In the genomic region with DNA sequence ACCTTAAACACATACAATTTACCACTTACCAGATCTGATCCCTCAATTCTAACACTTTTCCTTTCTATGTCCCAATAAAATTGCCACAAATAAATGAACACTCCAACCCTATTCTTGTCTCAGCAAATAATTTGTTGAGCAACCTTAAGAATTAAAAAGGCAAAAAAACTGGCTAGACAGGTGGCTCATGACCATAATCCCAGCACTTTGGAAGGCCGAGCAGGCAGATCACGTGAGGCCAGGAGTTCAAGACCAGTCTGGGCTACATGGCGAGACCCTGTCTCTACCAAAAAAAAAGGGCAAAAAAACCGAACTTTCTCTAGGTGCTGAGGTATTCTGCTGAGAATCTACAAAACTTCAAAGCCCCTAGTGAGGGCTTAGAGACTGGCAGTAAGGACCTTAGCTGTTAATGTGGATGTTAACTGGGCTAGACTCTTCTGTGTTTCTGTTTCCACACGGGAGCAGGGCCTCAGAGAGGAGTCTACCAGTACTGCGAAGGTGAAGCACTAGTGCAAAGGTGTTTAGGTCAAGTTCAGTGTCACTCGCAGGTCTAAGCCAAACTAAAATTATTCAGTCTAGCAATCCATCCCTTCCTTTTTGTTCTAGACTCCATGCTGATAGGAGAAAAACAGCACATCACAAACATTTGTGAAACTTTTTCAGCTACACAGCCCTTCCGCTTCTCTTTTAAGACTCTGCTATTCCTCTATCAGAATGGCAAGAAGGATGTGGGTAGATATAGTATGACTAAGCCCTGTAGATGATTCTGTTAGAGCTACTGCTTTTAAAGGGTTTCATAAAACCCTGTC, we compare ENCODE assay signal across 1 cellular context.
TF ChIP-seq lines count a peak whose summit lies in the region.

No MANE protein-coding gene starts in this region.

TF ChIP-seq in endothelial cell of umbilical vein, 7 proteins besides CTCF, POLR2A, EP300 and RAD21:
- TF ChIP-seq FOS (IDR thresholded peaks at IDR 0.05; ENCODE audit: borderline replicate concordance, insufficient read depth, low read length) (no peak), EZH2 (IDR thresholded peaks at IDR 0.05; ENCODE audit: borderline replicate concordance, low read depth, low read length, severe bottlenecking) (no peak), POLR2AphosphoS5 (IDR thresholded peaks at IDR 0.05; ENCODE audit: insufficient read depth, low read depth, low read length) (no peak)
